1 cellular context compared by ENCODE assay signal in genomic region chr19:48618916-48619691, GRCh38.
A peak's percentile ranks its signal among the peaks of the same experiment; 100 is the strongest.
TF ChIP-seq lines count a peak whose summit lies in the region.

Gene RPL18, minus strand, starts transcription at chr19:48619178. Its CDS starts 35 bp downstream, at chr19:48619143.
Gene SPHK2, plus strand, starts transcription at chr19:48619506. Its CDS starts 1,009 bp downstream, at chr19:48620515.

TF ChIP-seq in HepG2, 621 proteins besides CTCF, POLR2A, EP300 and RAD21 (continued from another document and continues in another):
- TF ChIP-seq SNAPC5 (CRISPR knock-in tag; IDR thresholded peaks at IDR 0.05; ENCODE audit: borderline replicate concordance) (no peak), SALL1 (CRISPR knock-in tag; IDR thresholded peaks at IDR 0.05) (peak; percentile 89), SNAPC2 (CRISPR knock-in tag; IDR thresholded peaks at IDR 0.05) (no peak), ZNF264 (CRISPR knock-in tag; IDR thresholded peaks at IDR 0.05) (peak; percentile 6; the same call in 1 of the 2 replicates), ZNF350 (CRISPR knock-in tag; IDR thresholded peaks at IDR 0.05; ENCODE audit: borderline replicate concordance, low read depth) (peak; percentile 99), SIX4 (CRISPR knock-in tag; IDR thresholded peaks at IDR 0.05) (peak; percentile 50; the same call in 1 of the 2 replicates), ELK4 (CRISPR knock-in tag; IDR thresholded peaks at IDR 0.05; ENCODE audit: borderline replicate concordance) (no peak; the same call in 1 of the 2 replicates), ZNF281 (CRISPR knock-in tag; IDR thresholded peaks at IDR 0.05; ENCODE audit: borderline replicate concordance) (no peak), JARID2 (CRISPR knock-in tag; IDR thresholded peaks at IDR 0.05; ENCODE audit: insufficient replicate concordance) (no peak), HDAC1 (CRISPR knock-in tag; IDR thresholded peaks at IDR 0.05) (peak; percentile 97), SP2 (CRISPR knock-in tag; IDR thresholded peaks at IDR 0.05) (peak; percentile 71; the same call in 1 of the 2 replicates), ZBTB10 (CRISPR knock-in tag; IDR thresholded peaks at IDR 0.05; ENCODE audit: borderline replicate concordance) (no peak), ZNF276 (CRISPR knock-in tag; IDR thresholded peaks at IDR 0.05; ENCODE audit: low read depth) (peak; percentile 30; the same call in 1 of the 2 replicates), ZNF558 (CRISPR knock-in tag; IDR thresholded peaks at IDR 0.05; ENCODE audit: borderline replicate concordance) (peak; percentile 68; the same call in 1 of the 2 replicates), ZNF615 (CRISPR knock-in tag; IDR thresholded peaks at IDR 0.05; ENCODE audit: borderline replicate concordance) (no peak; the same call in 1 of the 2 replicates), ZNF878 (CRISPR knock-in tag; IDR thresholded peaks at IDR 0.05) (peak; percentile 21; the same call in 1 of the 2 replicates), ETV5 (CRISPR knock-in tag; IDR thresholded peaks at IDR 0.05; ENCODE audit: borderline replicate concordance) (peak; percentile 93), ZNF672 (CRISPR knock-in tag; IDR thresholded peaks at IDR 0.05) (peak; percentile 86), SNAI1 (CRISPR knock-in tag; IDR thresholded peaks at IDR 0.05; ENCODE audit: borderline replicate concordance) (peak; percentile 22; the same call in 1 of the 2 replicates), ZNF274 (CRISPR knock-in tag; IDR thresholded peaks at IDR 0.05) (peak; percentile 71; the same call in 1 of the 2 replicates), TFDP2 (CRISPR knock-in tag; IDR thresholded peaks at IDR 0.05) (peak; percentile 81), KMT2B (CRISPR knock-in tag; IDR thresholded peaks at IDR 0.05) (peak; percentile 88), ZNF704 (CRISPR knock-in tag; IDR thresholded peaks at IDR 0.05; ENCODE audit: borderline replicate concordance) (no peak), TBX2 (CRISPR knock-in tag; IDR thresholded peaks at IDR 0.05; ENCODE audit: borderline replicate concordance) (peak; percentile 96), ATF1 (CRISPR knock-in tag; IDR thresholded peaks at IDR 0.05) (peak; percentile 100), ZNF687 (CRISPR knock-in tag; IDR thresholded peaks at IDR 0.05) (peak; percentile 93), ZNF609 (CRISPR knock-in tag; IDR thresholded peaks at IDR 0.05; ENCODE audit: borderline replicate concordance) (0 out of 2 replicates have a peak, but pooled peaks have one; percentile 48), RXRA (CRISPR knock-in tag; IDR thresholded peaks at IDR 0.05) (peak; percentile 89), KLF16 (CRISPR knock-in tag; IDR thresholded peaks at IDR 0.05) (peak in 1 of 2 experiments; percentile 99; a peak in 2 of 4 replicates), ZNF7 (CRISPR knock-in tag; IDR thresholded peaks at IDR 0.05) (no peak), SPEN (CRISPR knock-in tag; IDR thresholded peaks at IDR 0.05; ENCODE audit: low read depth) (peak; percentile 100), NFYC (CRISPR knock-in tag; IDR thresholded peaks at IDR 0.05) (peak; percentile 60), SP4 (CRISPR knock-in tag; IDR thresholded peaks at IDR 0.05) (peak; percentile 85), HNRNPLL (IDR thresholded peaks at IDR 0.05; ENCODE audit: low read depth, low read length, poor library complexity, severe bottlenecking) (peak; percentile 90), POLR2AphosphoS2 (IDR thresholded peaks at IDR 0.05; ENCODE audit: low read depth, low read length) (peak; percentile 94), ZNF501 (CRISPR knock-in tag; IDR thresholded peaks at IDR 0.05) (peak; percentile 95), TAF15 (IDR thresholded peaks at IDR 0.05; ENCODE audit: low read depth, low read length, poor library complexity, severe bottlenecking) (peak; percentile 61), TBL1XR1 (IDR thresholded peaks at IDR 0.05; ENCODE audit: borderline replicate concordance, low read length, partially characterized antibody) (peak; percentile 30), TGIF2 (CRISPR knock-in tag; IDR thresholded peaks at IDR 0.05) (peak; percentile 46), ZNF460 (CRISPR knock-in tag; IDR thresholded peaks at IDR 0.05; ENCODE audit: borderline replicate concordance) (no peak), YEATS2 (CRISPR knock-in tag; IDR thresholded peaks at IDR 0.05; ENCODE audit: borderline replicate concordance) (peak; percentile 100)
